18 cellular contexts compared by ENCODE assay signal in genomic region chr20:10929023-10929422, GRCh38.
DNase-seq lines count a peak whose midpoint lies in the region; ATAC-seq, FAIRE-seq and TF ChIP-seq lines count a peak whose summit lies in the region.
"Had no signal": no experiment of that assay in that cellular context is flagged by ENCODE, and none has a peak within 500 bp of the region (broad histone marks: within the 10 kb centered on the region; RNA-seq: fewer than 3 reads in every experiment).

No MANE protein-coding gene starts in this region.

- no peak overlapping the region for H3K4me3 Mint-ChIP-seq in activated CD8-positive, alpha-beta T cell treated with anti-CD3 and anti-CD28 coated beads for 36 hours
- H3K4me3 Mint-ChIP-seq: IgD-negative memory B cell had no signal

- H3K4me1 ChIP-seq in mammary epithelial cell (ENCODE audit: insufficient read depth, low read length), result peaks cover 9% of the 10 kb centered on the region
- no peaks in the 10 kb centered on the region for H3K4me1 ChIP-seq in breast epithelium
- H3K4me1 ChIP-seq in spleen, result peaks cover 0 to 10% (median 2%) of the 10 kb centered on the region in 6 donors
- no peaks in the 10 kb centered on the region for H3K4me1 ChIP-seq in mucosa of descending colon (ENCODE audit: low read depth)
- H3K4me1 ChIP-seq in pancreas, result peaks cover 0 to 21% (median 16%) of the 10 kb centered on the region in 3 donors
- H3K4me1 ChIP-seq: BLaER1 treated with 17β-estradiol and CSF1 and Interleukin-3, amounts not matched to agents 10 nM and 100 nM; HAP-1 had no signal

- no peak for TF ChIP-seq CTCF in mammary epithelial cell (conservative IDR thresholded peaks at IDR 0.05 in 1 of 2, IDR thresholded peaks at IDR 0.05 in 1 of 2; ENCODE audit: extremely low read depth in 1 of 2, insufficient read depth in 1 of 2, low read depth in 1 of 2, low read length in 2 of 2)
- no peak for TF ChIP-seq CTCF in breast epithelium (IDR thresholded peaks at IDR 0.05)
- TF ChIP-seq CTCF in VCaP (conservative IDR thresholded peaks at IDR 0.05), result no peak
- TF ChIP-seq CTCF in spleen (IDR thresholded peaks at IDR 0.05 in 8 of 11, conservative IDR thresholded peaks at IDR 0.05 in 3 of 11), result no peak
- TF ChIP-seq CTCF in activated CD8-positive, alpha-beta T cell treated with anti-CD3 and anti-CD28 coated beads for 36 hours (IDR thresholded peaks at IDR 0.05), result no peak
- TF ChIP-seq CTCF in mucosa of descending colon (IDR thresholded peaks at IDR 0.05), result no peak
- TF ChIP-seq CTCF in pancreas (IDR thresholded peaks at IDR 0.05), result no peak

- ATAC-seq in activated CD8-positive, alpha-beta T cell treated with anti-CD3 and anti-CD28 coated beads for 36 hours, result no peak
- no peak for ATAC-seq in mucosa of descending colon
- no peak for ATAC-seq in pancreas

- no peak for DNase-seq in mammary epithelial cell
- no peak for DNase-seq in breast epithelium (ENCODE audit: low spot score in 2 of 2)
- DNase-seq in iris pigment epithelial cell (ENCODE audit: low read depth), result peak; percentile 76
- no peak for DNase-seq in spleen
- DNase-seq in activated CD8-positive, alpha-beta T cell treated with anti-CD3 and anti-CD28 coated beads for 36 hours, result no peak
- no peak for DNase-seq in mucosa of descending colon
- DNase-seq in pancreas, result no peak
- DNase-seq: 8988T, DMS 273 treated with DMSO at 0.1 percent for 48 hours, MV-4-11, NCI-H1417 treated with DMSO at 0.1 percent for 48 hours, NCI-H2029 treated with DMSO at 0.1 percent for 48 hours, NCI-H524 had no signal

- no peaks in the 10 kb centered on the region for H3K36me3 ChIP-seq in mammary epithelial cell (ENCODE audit: insufficient read depth, low read length)
- H3K36me3 ChIP-seq in breast epithelium, result no peaks in the 10 kb centered on the region
- no peaks in the 10 kb centered on the region for H3K36me3 ChIP-seq in spleen
- H3K36me3 ChIP-seq in mucosa of descending colon (ENCODE audit: low read depth), result no peaks in the 10 kb centered on the region
- H3K36me3 ChIP-seq in pancreas, result no peaks in the 10 kb centered on the region
- H3K36me3 ChIP-seq: BLaER1 treated with 17β-estradiol and CSF1 and Interleukin-3, amounts not matched to agents 10 nM and 100 nM; HAP-1 had no signal

- CTCF ChIA-PET in mammary epithelial cell (lab: Charles Lee; ENCODE audit: low non-redundant PET), result no interaction called here
- CTCF ChIA-PET in activated CD8-positive, alpha-beta T cell treated with anti-CD3 and anti-CD28 coated beads for 36 hours (lab: Charles Lee), result no interaction called here

- H3K36me3 Mint-ChIP-seq in activated CD8-positive, alpha-beta T cell treated with anti-CD3 and anti-CD28 coated beads for 36 hours (ENCODE audit: low read depth), result no peaks in the 10 kb centered on the region
- H3K36me3 Mint-ChIP-seq: IgD-negative memory B cell had no signal

- TF ChIP-seq POLR2A in breast epithelium (IDR thresholded peaks at IDR 0.05) (no peak), spleen (IDR thresholded peaks at IDR 0.05) (no peak)

- no peaks in the 10 kb centered on the region for H3K9me3 Mint-ChIP-seq in activated CD8-positive, alpha-beta T cell treated with anti-CD3 and anti-CD28 coated beads for 36 hours

- H3K27ac Mint-ChIP-seq in activated CD8-positive, alpha-beta T cell treated with anti-CD3 and anti-CD28 coated beads for 36 hours, result no peak overlapping the region
- H3K27ac Mint-ChIP-seq: IgD-negative memory B cell had no signal

- H3K27me3 ChIP-seq in mammary epithelial cell (ENCODE audit: insufficient read depth, low read length) (no peaks in the 10 kb centered on the region), breast epithelium (no peaks in the 10 kb centered on the region), spleen (replicated peaks in 1 of 7) (no peaks in the 10 kb centered on the region), pancreas (no peaks in the 10 kb centered on the region)
- H3K27me3 ChIP-seq: BLaER1 treated with 17β-estradiol and CSF1 and Interleukin-3, amounts not matched to agents 10 nM and 100 nM had no signal

- WGBS in mammary epithelial cell (ENCODE audit: low coverage, missing lambda C conversion rate), result 35% methylated on average over 2 of the region's 2 CpGs
- 67 to 78% (median 73%) methylated on average over 2 of the region's 2 CpGs for WGBS in spleen, 5 donors
- WGBS in pancreas, 2 donors, result 56 to 59% methylated on average over 2 of the region's 2 CpGs

- H2AFZ ChIP-seq in mammary epithelial cell (ENCODE audit: low read depth, low read length), result peak overlapping the region; percentile 7

- no peaks in the 10 kb centered on the region for H3K27me3 Mint-ChIP-seq in activated CD8-positive, alpha-beta T cell treated with anti-CD3 and anti-CD28 coated beads for 36 hours
- H3K27me3 Mint-ChIP-seq: IgD-negative memory B cell had no signal

- H3K27ac ChIP-seq in mammary epithelial cell (ENCODE audit: insufficient read depth, low read depth, low read length) (no peak overlapping the region), breast epithelium (no peak overlapping the region), VCaP (peak overlapping the region; percentile 70), spleen (peak overlapping the region in 7 of 8 donors; percentile 4 to 71 (median 46)), pancreas (no peak overlapping the region)
- H3K27ac ChIP-seq: BLaER1 treated with 17β-estradiol and CSF1 and Interleukin-3, amounts not matched to agents 10 nM and 100 nM; RWPE1 had no signal

- no peaks in the 10 kb centered on the region for H3K79me2 ChIP-seq in mammary epithelial cell (ENCODE audit: insufficient read depth, low read length)

- H3K4me3 ChIP-seq in mammary epithelial cell (replicated peaks in 1 of 3; ENCODE audit: insufficient read depth in 1 of 3, low read depth in 2 of 3, low read length in 3 of 3) (no peak overlapping the region), breast epithelium (no peak overlapping the region), spleen (no peak overlapping the region), mucosa of descending colon (no peak overlapping the region), pancreas (no peak overlapping the region)
- H3K4me3 ChIP-seq: BLaER1 treated with 17β-estradiol and CSF1 and Interleukin-3, amounts not matched to agents 10 nM and 100 nM; HAP-1 had no signal

- H3K4me2 ChIP-seq in mammary epithelial cell (ENCODE audit: insufficient read depth, low read depth, low read length), result no peak overlapping the region
- H3K4me2 ChIP-seq: BLaER1 treated with 17β-estradiol and CSF1 and Interleukin-3, amounts not matched to agents 10 nM and 100 nM had no signal

- H3K4me1 Mint-ChIP-seq in activated CD8-positive, alpha-beta T cell treated with anti-CD3 and anti-CD28 coated beads for 36 hours (ENCODE audit: low read depth), result no peaks in the 10 kb centered on the region
- H3K4me1 Mint-ChIP-seq: IgD-negative memory B cell had no signal

- POLR2A ChIA-PET in activated CD8-positive, alpha-beta T cell treated with anti-CD3 and anti-CD28 coated beads for 36 hours (lab: Charles Lee), result no interaction called here

- no peaks in the 10 kb centered on the region for H4K20me1 ChIP-seq in mammary epithelial cell (ENCODE audit: insufficient read depth, low read length)
- H4K20me1 ChIP-seq: BLaER1 treated with 17β-estradiol and CSF1 and Interleukin-3, amounts not matched to agents 10 nM and 100 nM had no signal

- no peaks in the 10 kb centered on the region for H3K9me3 ChIP-seq in mammary epithelial cell (replicated peaks; ENCODE audit: insufficient read depth, low read length)
- H3K9me3 ChIP-seq in breast epithelium, result no peaks in the 10 kb centered on the region
- H3K9me3 ChIP-seq in spleen, result peaks cover 0 to 6% (median 0%) of the 10 kb centered on the region in 8 donors
- no peaks in the 10 kb centered on the region for H3K9me3 ChIP-seq in mucosa of descending colon
- H3K9me3 ChIP-seq in pancreas, result no peaks in the 10 kb centered on the region
- H3K9me3 ChIP-seq: BLaER1 treated with 17β-estradiol and CSF1 and Interleukin-3, amounts not matched to agents 10 nM and 100 nM; HAP-1 had no signal

- dilution Hi-C loops in mammary epithelial cell (cut with HindIII; ENCODE audit: low sequenced_read_pairs), result no loop called here

- intact Hi-C loops in mammary epithelial cell (cut with micrococcal nuclease), result loop anchor here (10.0 kb wide), 1 partner anchor 186 kb away; no protein-coding TSS in a partner anchor
- intact Hi-C loops in breast epithelium (cut with DNase I; ENCODE audit: low total_unique reads), result no loop called here
- intact Hi-C loops in spleen (cut with DNase I; ENCODE audit: low total_unique reads), result no loop called here
- intact Hi-C loops in activated CD8-positive, alpha-beta T cell treated with anti-CD3 and anti-CD28 coated beads for 36 hours (cut with micrococcal nuclease), result no loop called here
- intact Hi-C loops in mucosa of descending colon (cut with DNase I, micrococcal nuclease), result no loop called here
- intact Hi-C loops in pancreas (cut with DNase I), result no loop called here

- H3K9ac ChIP-seq in mammary epithelial cell (ENCODE audit: insufficient read depth, low read length), result no peak overlapping the region
- H3K9ac ChIP-seq: BLaER1 treated with 17β-estradiol and CSF1 and Interleukin-3, amounts not matched to agents 10 nM and 100 nM had no signal

- in situ Hi-C loops in mammary epithelial cell (cut with MboI; ENCODE audit: low sequenced_read_pairs in 2 of 2), result no loop called here

- FAIRE-seq in pancreas (lab: Jason Lieb, UNC), result no peak

- no TSS peak for BruUV-seq in mammary epithelial cell (replicated peaks; lab: Mats Ljungman, UMichigan)

Comparison
In these comparisons a context has a peak if more than half of its experiments do, and no peak if none do; other contexts are left out.
1. H3K27ac ChIP-seq: peak in VCaP (single experiment) and spleen (7 of 8); none in mammary epithelial cell (single experiment), breast epithelium (0 of 2) and pancreas (0 of 4).